16 cellular contexts compared by ENCODE assay signal in the genomic region with DNA sequence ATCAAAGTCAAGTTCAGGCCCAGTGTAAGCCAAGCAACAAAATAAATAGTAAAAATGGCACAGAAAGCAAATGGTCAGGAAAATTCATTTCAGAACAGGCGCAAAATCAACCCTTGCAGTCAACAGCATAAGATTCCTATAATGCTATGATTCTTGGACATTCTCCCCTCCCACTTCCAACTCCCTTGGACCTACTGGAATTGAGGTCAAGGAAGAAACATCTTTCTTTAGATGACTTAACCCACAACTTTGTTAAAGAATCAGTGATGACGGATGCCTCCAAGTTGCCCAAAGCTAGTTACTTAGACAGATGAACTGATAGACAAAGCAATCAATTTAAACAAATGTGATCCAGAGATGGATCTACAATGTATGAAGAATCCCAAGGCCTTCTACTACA.
"Had no signal": no experiment of that assay in that cellular context is flagged by ENCODE, and none has a peak within 500 bp of the region (broad histone marks: within the 10 kb centered on the region; RNA-seq: fewer than 3 reads in every experiment).

No MANE protein-coding gene starts in this region.

- H3K27ac Mint-ChIP-seq: activated CD4-positive, alpha-beta memory T cell treated with anti-CD3 and anti-CD28 coated beads, Interleukin-2, amount 10 ng/mL, durations not matched to agents 7 days and 5 days; activated CD4-positive, alpha-beta T cell treated with anti-CD3 and anti-CD28 coated beads for 36 hours; activated CD8-positive, alpha-beta memory T cell treated with anti-CD3 and anti-CD28 coated beads, Interleukin-2, amount 10 ng/mL, durations not matched to agents 7 days and 5 days; activated naive CD8-positive, alpha-beta T cell; immature natural killer cell; natural killer cell; stimulated activated naive B cell treated with anti-CD40 and anti-IgM and Interleukin-4, amounts not matched to agents 10 μg/mL and 1 μg/mL and 100 μg/mL, for 72 hours; WTC11 had no signal

- H2AFZ ChIP-seq: parathyroid adenoma had no signal

- H3K4me3 Mint-ChIP-seq: activated CD4-positive, alpha-beta memory T cell treated with anti-CD3 and anti-CD28 coated beads, Interleukin-2, amount 10 ng/mL, durations not matched to agents 7 days and 5 days; activated CD4-positive, alpha-beta T cell treated with anti-CD3 and anti-CD28 coated beads for 36 hours; activated CD8-positive, alpha-beta memory T cell treated with anti-CD3 and anti-CD28 coated beads, Interleukin-2, amount 10 ng/mL, durations not matched to agents 7 days and 5 days; activated naive CD8-positive, alpha-beta T cell; immature natural killer cell; natural killer cell; stimulated activated naive B cell treated with anti-CD40 and anti-IgM and Interleukin-4, amounts not matched to agents 10 μg/mL and 1 μg/mL and 100 μg/mL, for 72 hours; WTC11 had no signal

- H3K9me3 ChIP-seq: gastroesophageal sphincter, neutrophil, sigmoid colon had no signal

- H3K4me1 Mint-ChIP-seq: activated CD4-positive, alpha-beta memory T cell treated with anti-CD3 and anti-CD28 coated beads, Interleukin-2, amount 10 ng/mL, durations not matched to agents 7 days and 5 days; activated CD8-positive, alpha-beta memory T cell treated with anti-CD3 and anti-CD28 coated beads, Interleukin-2, amount 10 ng/mL, durations not matched to agents 7 days and 5 days; immature natural killer cell; natural killer cell; stimulated activated naive B cell treated with anti-CD40 and anti-IgM and Interleukin-4, amounts not matched to agents 10 μg/mL and 1 μg/mL and 100 μg/mL, for 72 hours had no signal

- H3K27me3 ChIP-seq: gastroesophageal sphincter, heart right ventricle, neutrophil, sigmoid colon, tibial artery had no signal

- H3K36me3 Mint-ChIP-seq: activated CD8-positive, alpha-beta memory T cell treated with anti-CD3 and anti-CD28 coated beads, Interleukin-2, amount 10 ng/mL, durations not matched to agents 7 days and 5 days; activated naive CD8-positive, alpha-beta T cell had no signal

- H3K79me2 ChIP-seq: parathyroid adenoma had no signal

- H3K4me1 ChIP-seq: gastroesophageal sphincter, heart right ventricle, parathyroid adenoma, sigmoid colon, tibial artery had no signal

- H3K36me3 ChIP-seq: gastroesophageal sphincter, heart right ventricle, neutrophil, sigmoid colon, tibial artery had no signal

- H3K27me3 Mint-ChIP-seq: activated CD4-positive, alpha-beta memory T cell treated with anti-CD3 and anti-CD28 coated beads, Interleukin-2, amount 10 ng/mL, durations not matched to agents 7 days and 5 days had no signal

- DNase-seq: activated CD4-positive, alpha-beta memory T cell treated with anti-CD3 and anti-CD28 coated beads, Interleukin-2, amount 10 ng/mL, durations not matched to agents 7 days and 5 days; activated CD8-positive, alpha-beta memory T cell treated with anti-CD3 and anti-CD28 coated beads, Interleukin-2, amount 10 ng/mL, durations not matched to agents 7 days and 5 days; central memory CD4-positive, alpha-beta T cell; erythroblast; heart right ventricle; immature natural killer cell; natural killer cell; sigmoid colon; stimulated activated naive B cell treated with anti-CD40 and anti-IgM and Interleukin-4, amounts not matched to agents 10 μg/mL and 1 μg/mL and 100 μg/mL, for 72 hours; tibial artery had no signal

- H3K4me3 ChIP-seq: gastroesophageal sphincter, heart right ventricle, sigmoid colon, tibial artery had no signal

- H3K9ac ChIP-seq: parathyroid adenoma had no signal

- H3K27ac ChIP-seq: gastroesophageal sphincter, heart right ventricle, neutrophil, parathyroid adenoma, sigmoid colon, tibial artery had no signal
